ENCODE assay signal across 19 cellular contexts in the genomic region with DNA sequence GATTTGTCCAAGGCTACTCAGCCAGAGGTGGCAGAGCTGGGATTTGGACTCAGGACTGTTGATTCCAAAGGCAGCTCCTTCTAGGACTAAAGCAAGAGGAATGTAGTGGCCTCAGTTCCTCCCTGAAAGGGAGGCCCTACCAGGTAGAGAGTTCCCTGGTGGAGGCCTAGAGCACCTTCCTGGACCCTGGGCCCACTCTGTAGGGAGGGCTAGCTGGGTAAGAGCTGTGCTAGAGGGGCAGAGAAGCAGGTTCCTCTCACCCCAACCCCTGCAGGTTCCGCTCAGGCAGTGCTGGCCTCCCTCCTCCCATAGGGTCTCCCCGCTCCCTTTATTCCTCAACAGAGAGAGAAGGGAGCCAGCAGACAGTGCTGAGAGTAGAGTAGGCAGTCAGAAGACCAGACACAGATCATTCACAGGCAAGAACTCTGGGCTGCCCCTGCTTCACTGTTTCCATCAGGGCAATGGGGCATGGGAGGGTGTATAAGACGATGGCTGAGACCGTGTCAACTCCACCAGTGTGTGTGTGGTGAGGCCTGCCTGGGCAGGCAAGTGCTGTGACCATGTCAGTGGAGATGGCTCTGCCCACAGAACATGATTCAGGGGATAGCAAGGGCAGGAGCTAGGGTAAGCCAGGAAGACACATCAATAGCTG. TPM values are rescaled to one million over a fixed set of nuclear protein-coding genes. Genes with fewer than 3 reads are reported as not detected.
DNase-seq lines count a peak whose midpoint lies in the region; ATAC-seq, FAIRE-seq and TF ChIP-seq lines count a peak whose summit lies in the region.
"Had no signal": no experiment of that assay in that cellular context is flagged by ENCODE, and none has a peak within 500 bp of the region (broad histone marks: within the 10 kb centered on the region; RNA-seq: fewer than 3 reads in every experiment).

No MANE protein-coding gene starts in this region.

- no peak overlapping the region for H3K27ac ChIP-seq in right atrium auricular region
- no peak overlapping the region for H3K27ac ChIP-seq in pancreas
- H3K27ac ChIP-seq: BLaER1 had no signal

- TF ChIP-seq CTCF in right atrium auricular region (IDR thresholded peaks at IDR 0.05) = no peak
- no peak for TF ChIP-seq CTCF in osteocyte (IDR thresholded peaks at IDR 0.05)
- no peak for TF ChIP-seq CTCF in pancreas (IDR thresholded peaks at IDR 0.05)

- WGBS in pancreas, 2 donors = 92 to 96% methylated on average over 4 of the region's 4 CpGs

- H3K4me1 ChIP-seq in right atrium auricular region (no peaks in the 10 kb centered on the region), pancreas (no peaks in the 10 kb centered on the region)
- H3K4me1 ChIP-seq: BLaER1, Caco-2, HAP-1 had no signal

- no peak for FAIRE-seq in pancreas (lab: Jason Lieb, UNC)
- FAIRE-seq: GM12892, GM19239, H1, HTR-8/SVneo had no signal

- H3K36me3 ChIP-seq in right atrium auricular region (no peaks in the 10 kb centered on the region), pancreas (no peaks in the 10 kb centered on the region)
- H3K36me3 ChIP-seq: BLaER1, HAP-1 had no signal

- intact Hi-C loops in left cardiac atrium (cut with DNase I) (no loop called here), pancreas (cut with DNase I) (no loop called here)
- intact Hi-C loops in activated T-helper 1 cell treated with anti-CD3 and anti-CD28 coated beads, Interleukin-12 subunit alpha, Interleukin-12 subunit beta, Interleukin-2, Interleukin-4 antibody, amounts not matched to agents 30 ng/mL and 10 ng/mL and 1 ng/mL, durations not matched to agents 14 hours and 24 hours and 36 hours (cut with micrococcal nuclease) = no loop called here

- H3K4me1 Mint-ChIP-seq in osteocyte (ENCODE audit: unreplicated experiment) = no peaks in the 10 kb centered on the region
- no peaks in the 10 kb centered on the region for H3K4me1 Mint-ChIP-seq in activated T-helper 1 cell treated with anti-CD3 and anti-CD28 coated beads, Interleukin-12 subunit alpha, Interleukin-12 subunit beta, Interleukin-2, Interleukin-4 antibody, amounts not matched to agents 30 ng/mL and 10 ng/mL and 1 ng/mL, durations not matched to agents 14 hours and 24 hours and 36 hours (ENCODE audit: low read depth)
- H3K4me1 Mint-ChIP-seq: CD8-positive, alpha-beta memory T cell had no signal

- H3K27me3 ChIP-seq in right atrium auricular region (no peaks in the 10 kb centered on the region), pancreas (peaks cover 0 to 6% (median 0%) of the 10 kb centered on the region in 4 donors)

- DNase-seq in right atrium auricular region (ENCODE audit: low spot score) = peak; percentile 21
- no peak for DNase-seq in left cardiac atrium
- DNase-seq in mesenteric fat pad (ENCODE audit: low spot score) = peak; percentile 83
- peak; percentile 73 for DNase-seq in osteocyte (ENCODE audit: extremely low spot score, unreplicated experiment)
- no peak for DNase-seq in activated T-helper 1 cell treated with anti-CD3 and anti-CD28 coated beads, Interleukin-12 subunit alpha, Interleukin-12 subunit beta, Interleukin-2, Interleukin-4 antibody, amounts not matched to agents 30 ng/mL and 10 ng/mL and 1 ng/mL, durations not matched to agents 14 hours and 24 hours and 36 hours (ENCODE audit: low spot score)
- no peak for DNase-seq in pancreas
- DNase-seq: 8988T; AML-193; Caco-2; CD8-positive, alpha-beta memory T cell; DND-41; GDM1 had no signal

- H3K9me3 Mint-ChIP-seq in osteocyte (ENCODE audit: unreplicated experiment) = peaks cover 8% of the 10 kb centered on the region
- H3K9me3 Mint-ChIP-seq in activated T-helper 1 cell treated with anti-CD3 and anti-CD28 coated beads, Interleukin-12 subunit alpha, Interleukin-12 subunit beta, Interleukin-2, Interleukin-4 antibody, amounts not matched to agents 30 ng/mL and 10 ng/mL and 1 ng/mL, durations not matched to agents 14 hours and 24 hours and 36 hours = no peaks in the 10 kb centered on the region

- H3K9me3 ChIP-seq in right atrium auricular region = peaks cover 0 to 13% of the 10 kb centered on the region in 2 donors
- no peaks in the 10 kb centered on the region for H3K9me3 ChIP-seq in pancreas
- H3K9me3 ChIP-seq: BLaER1, Caco-2, HAP-1 had no signal

- H3K27me3 Mint-ChIP-seq in osteocyte (ENCODE audit: unreplicated experiment) = peaks cover 11% of the 10 kb centered on the region
- peaks cover 2% of the 10 kb centered on the region for H3K27me3 Mint-ChIP-seq in activated T-helper 1 cell treated with anti-CD3 and anti-CD28 coated beads, Interleukin-12 subunit alpha, Interleukin-12 subunit beta, Interleukin-2, Interleukin-4 antibody, amounts not matched to agents 30 ng/mL and 10 ng/mL and 1 ng/mL, durations not matched to agents 14 hours and 24 hours and 36 hours (ENCODE audit: insufficient read depth)

- H3K27ac Mint-ChIP-seq in osteocyte (ENCODE audit: unreplicated experiment) = no peak overlapping the region
- H3K27ac Mint-ChIP-seq in activated T-helper 1 cell treated with anti-CD3 and anti-CD28 coated beads, Interleukin-12 subunit alpha, Interleukin-12 subunit beta, Interleukin-2, Interleukin-4 antibody, amounts not matched to agents 30 ng/mL and 10 ng/mL and 1 ng/mL, durations not matched to agents 14 hours and 24 hours and 36 hours = no peak overlapping the region

- no peaks in the 10 kb centered on the region for H3K36me3 Mint-ChIP-seq in osteocyte (ENCODE audit: unreplicated experiment)
- H3K36me3 Mint-ChIP-seq in activated T-helper 1 cell treated with anti-CD3 and anti-CD28 coated beads, Interleukin-12 subunit alpha, Interleukin-12 subunit beta, Interleukin-2, Interleukin-4 antibody, amounts not matched to agents 30 ng/mL and 10 ng/mL and 1 ng/mL, durations not matched to agents 14 hours and 24 hours and 36 hours (ENCODE audit: low read depth) = no peaks in the 10 kb centered on the region
- H3K36me3 Mint-ChIP-seq: CD8-positive, alpha-beta memory T cell had no signal

- ATAC-seq in left cardiac atrium (no peak), GM19328 (IDR thresholded peaks at IDR 0.05; ENCODE audit: unreplicated experiment) (no peak), pancreas (no peak)

- H3K4me3 Mint-ChIP-seq in osteocyte (ENCODE audit: unreplicated experiment) = no peak overlapping the region
- H3K4me3 Mint-ChIP-seq in activated T-helper 1 cell treated with anti-CD3 and anti-CD28 coated beads, Interleukin-12 subunit alpha, Interleukin-12 subunit beta, Interleukin-2, Interleukin-4 antibody, amounts not matched to agents 30 ng/mL and 10 ng/mL and 1 ng/mL, durations not matched to agents 14 hours and 24 hours and 36 hours = no peak overlapping the region
- H3K4me3 Mint-ChIP-seq: CD8-positive, alpha-beta memory T cell had no signal

- H3K4me3 ChIP-seq in right atrium auricular region (no peak overlapping the region), pancreas (no peak overlapping the region)
- H3K4me3 ChIP-seq: BLaER1, HAP-1 had no signal

RNA-seq across cellular contexts. Expression of a gene that starts 12.4 kb away (rescaled TPM):
- total RNA-seq in right atrium auricular region (10 to 100 TPM; 11.7 to 18.8 TPM), left cardiac atrium (10 to 100 TPM; 16.9 to 23.4 TPM), mesenteric fat pad (57.6 TPM), osteocyte (27.8 and 29.7 TPM in 2 replicates), pancreas (10 to 100 TPM in 3 of 6 donors, 1 to 10 TPM in 3; 6.1 to 20.0 (median 8.8) TPM)
- 14.5 and 15.6 TPM in 2 replicates for total RNA-seq in activated T-helper 1 cell treated with anti-CD3 and anti-CD28 coated beads, Interleukin-12 subunit alpha, Interleukin-12 subunit beta, Interleukin-2, Interleukin-4 antibody, amounts not matched to agents 30 ng/mL and 10 ng/mL and 1 ng/mL, durations not matched to agents 14 hours and 24 hours and 36 hours
- 10 to 100 TPM in 1 of 2 donors, 1 to 10 TPM in 1; 5.4 to 16.6 TPM for polyA plus RNA-seq in pancreas

Comparison
In these comparisons a context has a peak if more than half of its experiments do, and no peak if none do; other contexts are left out.
1. DNase-seq: peak in right atrium auricular region (single experiment), mesenteric fat pad (single experiment) and osteocyte (single experiment); none in left cardiac atrium (single experiment), activated T-helper 1 cell treated with anti-CD3 and anti-CD28 coated beads, Interleukin-12 subunit alpha, Interleukin-12 subunit beta, Interleukin-2, Interleukin-4 antibody, amounts not matched to agents 30 ng/mL and 10 ng/mL and 1 ng/mL, durations not matched to agents 14 hours and 24 hours and 36 hours (single experiment) and pancreas (0 of 6).